ENCODE assay signal across 8 cellular contexts in genomic region chr2:235270951-235271350, GRCh38.
A peak's percentile ranks its signal among the peaks of the same experiment; 100 is the strongest.
DNase-seq lines count a peak whose midpoint lies in the region; ATAC-seq and TF ChIP-seq lines count a peak whose summit lies in the region.

No MANE protein-coding gene starts in this region.

- no peaks in the 10 kb centered on the region for H3K4me1 ChIP-seq in vagina

- no peak overlapping the region for H3K4me3 ChIP-seq in vagina

- H3K36me3 ChIP-seq in vagina: no peaks in the 10 kb centered on the region

- no peaks in the 10 kb centered on the region for H3K9me3 ChIP-seq in vagina

- DNase-seq in SKM-1 (lab: John Stamatoyannopoulos, UW; ENCODE audit: unreplicated experiment) (peak; percentile 4), immature natural killer cell (peak; percentile 59 to 70 (median 63)), vagina (ENCODE audit: extremely low spot score in 2 of 2) (no peak), NCI-H146 treated with DMSO at 0.1 percent for 48 hours (lab: John Stamatoyannopoulos, UW; ENCODE audit: unreplicated experiment) (no peak), midbrain (lab: John Stamatoyannopoulos, UW) (no peak), iPS-NIHi7 (ENCODE audit: extremely low spot score) (no peak)

- no peak for TF ChIP-seq POLR2A in vagina (IDR thresholded peaks at IDR 0.05)

- ATAC-seq in GM18868 (IDR thresholded peaks at IDR 0.05; ENCODE audit: unreplicated experiment) (peak; percentile 91), HG02870 (IDR thresholded peaks at IDR 0.05; ENCODE audit: unreplicated experiment) (peak; percentile 86)

- TF ChIP-seq CTCF in vagina (IDR thresholded peaks at IDR 0.05): no peak

- peak overlapping the region in 2 of 6 donors; percentile 32 to 85 for H3K27ac Mint-ChIP-seq in immature natural killer cell

- peak overlapping the region in 2 of 5 donors; percentile 38 to 49 for H3K4me3 Mint-ChIP-seq in immature natural killer cell

- peaks cover 0 to 4% (median 0%) of the 10 kb centered on the region in 3 donors for H3K36me3 Mint-ChIP-seq in immature natural killer cell

- peaks cover 22 to 37% (median 23%) of the 10 kb centered on the region in 3 donors for H3K27me3 Mint-ChIP-seq in immature natural killer cell (ENCODE audit: low read depth in 3 of 3)

- no peak overlapping the region for H3K27ac ChIP-seq in vagina

- H3K27me3 ChIP-seq in vagina: no peaks in the 10 kb centered on the region

- intact Hi-C loops in vagina (cut with DNase I): no loop called here

- H3K9me3 Mint-ChIP-seq in immature natural killer cell: peaks cover 0 to 16% (median 5%) of the 10 kb centered on the region in 6 donors

- peaks cover 24 to 33% of the 10 kb centered on the region in 2 donors for H3K4me1 Mint-ChIP-seq in immature natural killer cell

Comparison
In these comparisons a context has a peak if more than half of its experiments do, and no peak if none do; other contexts are left out.
1. DNase-seq: peak in SKM-1 (single experiment) and immature natural killer cell (3 of 3); none in vagina (0 of 2), NCI-H146 treated with DMSO at 0.1 percent for 48 hours (single experiment), midbrain (single experiment) and iPS-NIHi7 (single experiment).